In the genomic region with DNA sequence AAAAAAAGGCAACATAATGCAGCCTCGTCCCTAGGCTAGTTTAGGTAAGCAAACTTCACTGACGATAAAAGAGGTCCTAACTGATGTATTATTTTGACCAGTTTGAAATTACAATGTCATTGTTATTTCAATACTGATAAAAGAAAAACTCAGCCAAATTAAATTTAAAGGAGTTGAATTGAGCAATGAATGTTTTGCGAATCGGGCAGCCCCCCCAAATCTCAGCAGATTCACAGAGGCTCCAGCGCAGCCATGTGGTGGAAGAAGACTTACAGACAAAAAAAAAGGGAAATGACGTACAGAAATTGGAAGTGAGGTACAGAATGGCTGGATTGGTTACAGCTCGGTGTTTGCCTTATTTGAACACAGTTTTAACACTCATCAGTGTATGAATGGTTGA, we compare ENCODE assay signal across 26 cellular contexts. TPM values are rescaled to one million over a fixed set of nuclear protein-coding genes. Genes with fewer than 3 reads are reported as not detected.
DNase-seq lines count a peak whose midpoint lies in the region; ATAC-seq, FAIRE-seq and TF ChIP-seq lines count a peak whose summit lies in the region.
"Had no signal": no experiment of that assay in that cellular context is flagged by ENCODE, and none has a peak within 500 bp of the region (broad histone marks: within the 10 kb centered on the region; RNA-seq: fewer than 3 reads in every experiment).

No MANE protein-coding gene starts in this region.

- H3K4me2 ChIP-seq in Karpas-422 (ENCODE audit: low read depth, low read length, poor library complexity, severe bottlenecking) = peak overlapping the region; percentile 66
- H3K4me2 ChIP-seq: BLaER1 treated with 17β-estradiol and CSF1 and Interleukin-3, amounts not matched to agents 10 nM and 100 nM; GM23338 had no signal

- H3K27me3 ChIP-seq in Karpas-422 (ENCODE audit: low read length) = no peaks in the 10 kb centered on the region
- H3K27me3 ChIP-seq: BLaER1 treated with 17β-estradiol and CSF1 and Interleukin-3, amounts not matched to agents 10 nM and 100 nM had no signal

- H3K79me2 ChIP-seq in Karpas-422 (ENCODE audit: low read length) = no peaks in the 10 kb centered on the region

- H3K27ac ChIP-seq in Karpas-422 (ENCODE audit: low read length) = no peak overlapping the region
- peak overlapping the region; percentile 25 to 59 for H3K27ac ChIP-seq in kidney (ENCODE audit: low read depth in 2 of 2, low read length in 2 of 2)
- H3K27ac ChIP-seq: 22Rv1; BLaER1 treated with 17β-estradiol and CSF1 and Interleukin-3, amounts not matched to agents 10 nM and 100 nM had no signal

- H3K9ac ChIP-seq in Karpas-422 (ENCODE audit: low read length) = no peak overlapping the region
- no peak overlapping the region for H3K9ac ChIP-seq in kidney (ENCODE audit: low read length in 2 of 2)
- H3K9ac ChIP-seq: BLaER1 treated with 17β-estradiol and CSF1 and Interleukin-3, amounts not matched to agents 10 nM and 100 nM had no signal

- intact Hi-C loops in kidney (cut with DNase I) = no loop called here

- H3K27me3 Mint-ChIP-seq in progenitor cell of endocrine pancreas (peaks cover 17% of the 10 kb centered on the region), WTC11 (ENCODE audit: low read depth) (no peaks in the 10 kb centered on the region)
- H3K27me3 Mint-ChIP-seq: CD4-positive, alpha-beta T cell had no signal

- H3K27ac Mint-ChIP-seq in progenitor cell of endocrine pancreas (peak overlapping the region; percentile 75), WTC11 (no peak overlapping the region)
- H3K27ac Mint-ChIP-seq: CD14-positive monocyte; CD4-positive, alpha-beta T cell; CD8-positive, alpha-beta memory T cell; GM23338; H9 had no signal

- H3K36me3 Mint-ChIP-seq in progenitor cell of endocrine pancreas (ENCODE audit: insufficient read depth) (no peaks in the 10 kb centered on the region), WTC11 (no peaks in the 10 kb centered on the region)
- H3K36me3 Mint-ChIP-seq: CD14-positive monocyte; CD8-positive, alpha-beta memory T cell had no signal

- H3K4me3 Mint-ChIP-seq in progenitor cell of endocrine pancreas (ENCODE audit: low read depth) = no peak overlapping the region
- no peak overlapping the region for H3K4me3 Mint-ChIP-seq in WTC11
- H3K4me3 Mint-ChIP-seq: CD14-positive monocyte; CD4-positive, alpha-beta T cell; CD8-positive, alpha-beta memory T cell; GM23338; H9 had no signal

- ATAC-seq in GM19351 (IDR thresholded peaks at IDR 0.05; ENCODE audit: unreplicated experiment) (no peak), WTC11 (no peak)
- ATAC-seq: GM12878, GM23338, HCT116 had no signal

- POLR2A ChIA-PET in WTC11 (lab: Charles Lee) = no interaction called here

- peak overlapping the region; percentile 75; the same call in 1 of the 2 replicates for H2AFZ ChIP-seq in Karpas-422 (ENCODE audit: low read length)

- H3K4me3 ChIP-seq in Karpas-422 (ENCODE audit: low read length) = no peak overlapping the region
- no peak overlapping the region for H3K4me3 ChIP-seq in kidney (ENCODE audit: low read length in 2 of 2)
- H3K4me3 ChIP-seq: BLaER1 treated with 17β-estradiol and CSF1 and Interleukin-3, amounts not matched to agents 10 nM and 100 nM; GM12878; GM23338 had no signal

- no peak for FAIRE-seq in kidney (lab: Jason Lieb, UNC)
- FAIRE-seq: A204.1, GM12878, GM19239 had no signal

- peak; percentile 37 for DNase-seq in DMS53 (lab: John Stamatoyannopoulos, UW)
- no peak for DNase-seq in DMS53 treated with DMSO at 0.1 percent for 48 hours (lab: John Stamatoyannopoulos, UW; ENCODE audit: unreplicated experiment)
- peak; percentile 61 for DNase-seq in Karpas-422
- no peak for DNase-seq in kidney
- no peak for DNase-seq in progenitor cell of endocrine pancreas (ENCODE audit: low spot score, unreplicated experiment)
- DNase-seq in NCI-H2107 (lab: John Stamatoyannopoulos, UW) = no peak
- no peak for DNase-seq in WTC11 (ENCODE audit: low spot score)
- DNase-seq: ACHN; AML-193; BE2C; Calu3; CD4-positive, alpha-beta T cell; CD8-positive, alpha-beta memory T cell; DMS79; EL; GDM1; H9 had no signal

- CTCF ChIA-PET in WTC11 (lab: Charles Lee) = interaction anchor here (0.7 kb wide), 1 partner anchor 22 kb away, joined by 6 read pairs; no protein-coding TSS in a partner anchor

- H4K20me1 ChIP-seq in Karpas-422 (ENCODE audit: insufficient read depth, low read depth, low read length) = no peaks in the 10 kb centered on the region
- H4K20me1 ChIP-seq: BLaER1 treated with 17β-estradiol and CSF1 and Interleukin-3, amounts not matched to agents 10 nM and 100 nM had no signal

- peaks cover 6% of the 10 kb centered on the region; the same call in 1 of the 2 replicates for H3K4me1 ChIP-seq in Karpas-422 (ENCODE audit: low read length)
- peaks cover 2 to 6% of the 10 kb centered on the region in 2 donors for H3K4me1 ChIP-seq in kidney (ENCODE audit: control insufficient read depth in 1 of 2, insufficient read depth in 1 of 2, low read depth in 1 of 2, low read length in 2 of 2)
- H3K4me1 ChIP-seq: BE2C; BLaER1 treated with 17β-estradiol and CSF1 and Interleukin-3, amounts not matched to agents 10 nM and 100 nM had no signal

- no peaks in the 10 kb centered on the region for H3K9me2 ChIP-seq in Karpas-422 (replicated peaks; ENCODE audit: insufficient read depth, low read length)

- no peaks in the 10 kb centered on the region for H3K36me3 ChIP-seq in Karpas-422 (ENCODE audit: insufficient read depth, low read length)
- no peaks in the 10 kb centered on the region for H3K36me3 ChIP-seq in kidney (ENCODE audit: control insufficient read depth in 1 of 2, insufficient read depth in 2 of 2, low read length in 2 of 2)
- H3K36me3 ChIP-seq: BE2C; BLaER1 treated with 17β-estradiol and CSF1 and Interleukin-3, amounts not matched to agents 10 nM and 100 nM had no signal

- H3K9me3 ChIP-seq in Karpas-422 (ENCODE audit: low read length) (no peaks in the 10 kb centered on the region), kidney (ENCODE audit: control insufficient read depth in 1 of 2, low read length in 2 of 2) (no peaks in the 10 kb centered on the region)
- H3K9me3 ChIP-seq: BE2C had no signal

- no peak for TF ChIP-seq CTCF in kidney (IDR thresholded peaks at IDR 0.05; ENCODE audit: borderline replicate concordance, extremely low read depth, insufficient read depth)
- no peak for TF ChIP-seq CTCF in progenitor cell of endocrine pancreas (IDR thresholded peaks at IDR 0.05; ENCODE audit: unreplicated experiment)
- TF ChIP-seq CTCF in WTC11 (IDR thresholded peaks at IDR 0.05) = no peak

- H3K4me1 Mint-ChIP-seq in progenitor cell of endocrine pancreas (ENCODE audit: low read depth) (peaks cover 36% of the 10 kb centered on the region), WTC11 (no peaks in the 10 kb centered on the region)
- H3K4me1 Mint-ChIP-seq: CD14-positive monocyte; CD8-positive, alpha-beta memory T cell; GM23338; H9 had no signal

- H3K9me3 Mint-ChIP-seq in progenitor cell of endocrine pancreas (ENCODE audit: low read depth) (peaks cover 4% of the 10 kb centered on the region), WTC11 (peaks cover 4% of the 10 kb centered on the region; the same call in 1 of the 2 replicates)
- H3K9me3 Mint-ChIP-seq: CD4-positive, alpha-beta T cell; CD8-positive, alpha-beta memory T cell; GM23338; H9 had no signal

TF ChIP-seq in WTC11, 78 proteins besides CTCF, POLR2A, EP300 and RAD21 (continues in another document):
- TF ChIP-seq ESRRA (CRISPR knock-in tag; IDR thresholded peaks at IDR 0.05; ENCODE audit: borderline replicate concordance) = no peak
- TF ChIP-seq ZNF671 (CRISPR knock-in tag; IDR thresholded peaks at IDR 0.05) = no peak
- no peak for TF ChIP-seq ZNF138 (CRISPR knock-in tag; conservative IDR thresholded peaks at IDR 0.05)
- no peak for TF ChIP-seq EMX1 (CRISPR knock-in tag; IDR thresholded peaks at IDR 0.05)
- TF ChIP-seq ELF4 (CRISPR knock-in tag; IDR thresholded peaks at IDR 0.05; ENCODE audit: low read depth) = no peak
- TF ChIP-seq FOXP1 (CRISPR knock-in tag; IDR thresholded peaks at IDR 0.05; ENCODE audit: borderline replicate concordance) = no peak
- TF ChIP-seq JAZF1 (CRISPR knock-in tag; IDR thresholded peaks at IDR 0.05) = no peak
- no peak for TF ChIP-seq NFYB (CRISPR knock-in tag; conservative IDR thresholded peaks at IDR 0.05; ENCODE audit: low read depth)
- no peak for TF ChIP-seq NR3C1 (CRISPR knock-in tag; conservative IDR thresholded peaks at IDR 0.05; ENCODE audit: low read depth)
- TF ChIP-seq ATF1 (CRISPR knock-in tag; IDR thresholded peaks at IDR 0.05) = no peak
- TF ChIP-seq, protein P1, sequence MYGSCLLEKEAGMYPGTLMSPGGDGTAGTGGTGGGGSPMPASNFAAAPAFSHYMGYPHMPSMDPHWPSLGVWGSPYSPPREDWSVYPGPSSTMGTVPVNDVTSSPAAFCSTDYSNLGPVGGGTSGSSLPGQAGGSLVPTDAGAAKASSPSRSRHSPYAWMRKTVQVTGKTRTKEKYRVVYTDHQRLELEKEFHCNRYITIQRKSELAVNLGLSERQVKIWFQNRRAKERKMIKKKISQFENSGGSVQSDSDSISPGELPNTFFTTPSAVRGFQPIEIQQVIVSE (CRISPR knock-in tag; IDR thresholded peaks at IDR 0.05; ENCODE audit: borderline replicate concordance) = no peak
- TF ChIP-seq, protein P2, sequence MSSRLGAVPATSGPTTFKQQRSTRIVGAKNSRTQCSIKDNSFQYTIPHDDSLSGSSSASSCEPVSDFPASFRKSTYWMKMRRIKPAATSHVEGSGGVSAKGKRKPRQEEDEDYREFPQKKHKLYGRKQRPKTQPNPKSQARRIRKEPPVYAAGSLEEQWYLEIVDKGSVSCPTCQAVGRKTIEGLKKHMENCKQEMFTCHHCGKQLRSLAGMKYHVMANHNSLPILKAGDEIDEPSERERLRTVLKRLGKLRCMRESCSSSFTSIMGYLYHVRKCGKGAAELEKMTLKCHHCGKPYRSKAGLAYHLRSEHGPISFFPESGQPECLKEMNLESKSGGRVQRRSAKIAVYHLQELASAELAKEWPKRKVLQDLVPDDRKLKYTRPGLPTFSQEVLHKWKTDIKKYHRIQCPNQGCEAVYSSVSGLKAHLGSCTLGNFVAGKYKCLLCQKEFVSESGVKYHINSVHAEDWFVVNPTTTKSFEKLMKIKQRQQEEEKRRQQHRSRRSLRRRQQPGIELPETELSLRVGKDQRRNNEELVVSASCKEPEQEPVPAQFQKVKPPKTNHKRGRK (CRISPR knock-in tag; IDR thresholded peaks at IDR 0.05; ENCODE audit: borderline replicate concordance) = no peak
- TF ChIP-seq ZNF121 (CRISPR knock-in tag; IDR thresholded peaks at IDR 0.05) = no peak

RNA-seq across cellular contexts. Expression of a gene that starts 8.2 kb away (rescaled TPM):
- total RNA-seq in Karpas-422 (2014; rRNA removed; shearing (Covaris generic); ENCODE audit: low replicate concordance) = 848 and 1,058 TPM in 2 replicates
- total RNA-seq in kidney (1,158 TPM), progenitor cell of endocrine pancreas (1,628 and 1,645 TPM in 2 replicates), WTC11 (2021) (1,504 to 1,616 TPM (median 1,559 TPM) in 3 replicates)
- 2,485 TPM for polyA plus RNA-seq in kidney (ENCODE audit: insufficient read depth, low read depth, low replicate concordance)

Comparison
In these comparisons a context has a peak if more than half of its experiments do, and no peak if none do; other contexts are left out.
1. DNase-seq: peak in DMS53 (single experiment) and Karpas-422 (single experiment); none in DMS53 treated with DMSO at 0.1 percent for 48 hours (single experiment), kidney (single experiment), progenitor cell of endocrine pancreas (single experiment), NCI-H2107 (single experiment) and WTC11 (single experiment).